In genomic region chr11:67320691-67321090, GRCh38 we compare ENCODE assay signal across 29 cellular contexts. TPM values are rescaled to one million over a fixed set of nuclear protein-coding genes. Genes with fewer than 3 reads are reported as not detected.
DNase-seq lines count a peak whose midpoint lies in the region; FAIRE-seq and TF ChIP-seq lines count a peak whose summit lies in the region.
"Had no signal": no experiment of that assay in that cellular context is flagged by ENCODE, and none has a peak within 500 bp of the region (broad histone marks: within the 10 kb centered on the region; RNA-seq: fewer than 3 reads in every experiment).

No MANE protein-coding gene starts in this region.

- H3K27me3 Mint-ChIP-seq in neural crest cell (ENCODE audit: low read depth) = peaks cover 2% of the 10 kb centered on the region
- H3K27me3 Mint-ChIP-seq: CD4-positive, alpha-beta memory T cell had no signal

- no peak overlapping the region for H3K27ac Mint-ChIP-seq in neural crest cell (ENCODE audit: unreplicated experiment)
- H3K27ac Mint-ChIP-seq: CD4-positive, CD25-positive, alpha-beta regulatory T cell had no signal

- FAIRE-seq in frontal cortex (lab: Jason Lieb, UNC) = no peak
- FAIRE-seq: A204.1, GM12878, GM12892, GM18507, GM19239 had no signal

- POLR2A ChIA-PET in HEK293T (lab: Yijun Ruan, JAX) = no interaction called here

- no peaks in the 10 kb centered on the region for H3K36me3 Mint-ChIP-seq in neural crest cell (ENCODE audit: low read depth)
- H3K36me3 Mint-ChIP-seq: CD14-positive monocyte had no signal

- H3K4me3 Mint-ChIP-seq in neural crest cell = peak overlapping the region; percentile 62
- H3K4me3 Mint-ChIP-seq: CD14-positive monocyte; CD4-positive, alpha-beta memory T cell had no signal

- peaks cover 23% of the 10 kb centered on the region for H3K4me1 Mint-ChIP-seq in neural crest cell

- peak; percentile 38 for DNase-seq in activated effector memory CD4-positive, alpha-beta T cell treated with anti-CD3 and anti-CD28 coated beads, Interleukin-2, amount 50 U/mL, for 16 hours
- DNase-seq in activated effector memory CD4-positive, alpha-beta T cell treated with Interleukin-2 at 50 U/mL for 16 hours = no peak
- peak; percentile 0 for DNase-seq in HEK293T (ENCODE audit: extremely low spot score)
- DNase-seq in hepatic stellate cell (ENCODE audit: low spot score) = peak; percentile 1
- DNase-seq in neural crest cell (ENCODE audit: low read depth, low spot score) = no peak
- no peak for DNase-seq in cortex of kidney (lab: John Stamatoyannopoulos, UW)
- no peak for DNase-seq in frontal cortex (ENCODE audit: low spot score in 2 of 2)
- no peak for DNase-seq in anterior cingulate cortex (lab: John Stamatoyannopoulos, UW)
- DNase-seq: 8988T; ACHN; BE2C; C1 segment of cervical spinal cord; CD4-positive, alpha-beta memory T cell; CD4-positive, CD25-positive, alpha-beta regulatory T cell; CD8-positive, alpha-beta memory T cell; COR-L47; DMS 273 treated with DMSO at 0.1 percent for 48 hours; DMS153; DMS53; DMS79; DND-41; EL; GDM1 had no signal

- H3K9me3 Mint-ChIP-seq in neural crest cell = no peaks in the 10 kb centered on the region
- H3K9me3 Mint-ChIP-seq: CD14-positive monocyte; CD4-positive, CD25-positive, alpha-beta regulatory T cell; CD8-positive, alpha-beta memory T cell had no signal

- TF ChIP-seq CTCF in neural crest cell (conservative IDR thresholded peaks at IDR 0.05) = no peak

- CTCF ChIA-PET in HEK293T (lab: Yijun Ruan, JAX) = interaction anchor here (0.6 to 1.5 kb wide), 2 partner anchors 57 to 248 kb away, joined by 3 to 5 read pairs; no protein-coding TSS in a partner anchor

TF ChIP-seq in HEK293T, 16 proteins besides CTCF, POLR2A, EP300 and RAD21:
- TF ChIP-seq BHLHE40 (IDR thresholded peaks at IDR 0.05; ENCODE audit: borderline replicate concordance) (no peak), HDGF (IDR thresholded peaks at IDR 0.05; ENCODE audit: borderline replicate concordance) (no peak), TARDBP (IDR thresholded peaks at IDR 0.05) (no peak), ZNF384 (IDR thresholded peaks at IDR 0.05) (no peak), SP1 (IDR thresholded peaks at IDR 0.05) (no peak), LEF1 (IDR thresholded peaks at IDR 0.05; ENCODE audit: borderline replicate concordance) (no peak), ELF4 (IDR thresholded peaks at IDR 0.05) (no peak), FOXM1 (IDR thresholded peaks at IDR 0.05; ENCODE audit: borderline replicate concordance) (no peak), NFRKB (IDR thresholded peaks at IDR 0.05) (no peak), FOXA1 (IDR thresholded peaks at IDR 0.05) (no peak), FOXK2 (IDR thresholded peaks at IDR 0.05) (no peak), PKNOX1 (IDR thresholded peaks at IDR 0.05) (no peak), ARNT (IDR thresholded peaks at IDR 0.05) (no peak), SUZ12 (IDR thresholded peaks at IDR 0.05) (no peak), L3MBTL2 (conservative IDR thresholded peaks at IDR 0.05) (no peak), CTBP1 (IDR thresholded peaks at IDR 0.05; ENCODE audit: borderline replicate concordance) (no peak)

RNA-seq across cellular contexts. Expression of gene SSH3, which starts 17.4 kb away (rescaled TPM):
- total RNA-seq in neural crest cell (3.0 and 3.3 TPM in 2 replicates), frontal cortex (2.0 TPM)

RNA-seq across cellular contexts. Expression of gene ANKRD13D, which starts 31.6 kb away (rescaled TPM):
- total RNA-seq in neural crest cell = 58.9 and 71.8 TPM in 2 replicates
- 55.8 TPM for total RNA-seq in frontal cortex

RNA-seq across cellular contexts. Expression of gene POLD4, which starts 32.7 kb away (rescaled TPM):
- total RNA-seq in neural crest cell (3.7 and 7.1 TPM in 2 replicates), frontal cortex (3.7 TPM)

RNA-seq across cellular contexts. Expression of gene CLCF1, which starts 52.7 kb away (rescaled TPM):
- 0.41 and 0.68 TPM in 2 replicates for total RNA-seq in neural crest cell
- total RNA-seq in frontal cortex = under 0.01 TPM

RNA-seq across cellular contexts. Expression of gene GRK2, which starts 54.4 kb away (rescaled TPM):
- total RNA-seq in neural crest cell (51.3 and 55.1 TPM in 2 replicates), frontal cortex (46.9 TPM)

Comparison
In these comparisons a context has a peak if more than half of its experiments do, and no peak if none do; other contexts are left out.
1. DNase-seq: peak in activated effector memory CD4-positive, alpha-beta T cell treated with anti-CD3 and anti-CD28 coated beads, Interleukin-2, amount 50 U/mL, for 16 hours (single experiment), HEK293T (single experiment) and hepatic stellate cell (single experiment); none in activated effector memory CD4-positive, alpha-beta T cell treated with Interleukin-2 at 50 U/mL for 16 hours (single experiment), neural crest cell (single experiment), cortex of kidney (single experiment), frontal cortex (0 of 2) and anterior cingulate cortex (0 of 58).